18 cellular contexts compared by ENCODE assay signal in genomic region chr12:28939427-28939826, GRCh38.
"Had no signal": no experiment of that assay in that cellular context is flagged by ENCODE, and none has a peak within 500 bp of the region (broad histone marks: within the 10 kb centered on the region; RNA-seq: fewer than 3 reads in every experiment).

No MANE protein-coding gene starts in this region.

- H3K4me1 ChIP-seq: parathyroid adenoma, tibial artery had no signal

- H3K36me3 Mint-ChIP-seq: naive B cell; stimulated activated naive B cell treated with anti-CD40 and anti-IgM and Interleukin-4, amounts not matched to agents 10 μg/mL and 1 μg/mL and 100 μg/mL, for 72 hours had no signal

- H3K36me3 ChIP-seq: gastrocnemius medialis, heart right ventricle, tibial artery had no signal

- H3K9me3 Mint-ChIP-seq: activated T-helper 17 cell treated with anti-CD3 and anti-CD28 coated beads, Interleukin-2, amount 50 U/mL, for 72 hours had no signal

- ATAC-seq: activated T-helper 17 cell treated with anti-CD3 and anti-CD28 coated beads, Interleukin-2, amount 50 U/mL, for 72 hours; gastrocnemius medialis; stimulated activated naive B cell treated with anti-CD40 and anti-IgM and Interleukin-4, amounts not matched to agents 10 μg/mL and 1 μg/mL and 100 μg/mL, for 72 hours had no signal

- DNase-seq: activated CD4-positive, alpha-beta T cell treated with anti-CD3 and anti-CD28 coated beads, Interleukin-2, amount 50 U/mL, for 4 hours; activated CD4-positive, CD25-positive, alpha-beta regulatory T cell treated with anti-CD3 and anti-CD28 coated beads, Interleukin-2, amount 50 U/mL, for 72 hours; activated naive CD4-positive, alpha-beta T cell treated with Interleukin-2 at 50 U/mL for 16 hours; aorta; caudate nucleus; gastrocnemius medialis; heart right ventricle; naive B cell; stimulated activated CD4-positive, alpha-beta T cell treated with anti-CD3 and anti-CD28 coated beads, Interleukin-15, amount 100 ng/mL, for 24 hours; stimulated activated CD4-positive, alpha-beta T cell treated with anti-CD3 and anti-CD28 coated beads, Interleukin-4, amount 100 ng/mL, for 1 hour; stimulated activated naive B cell treated with anti-CD40 and anti-IgM and Interleukin-4, amounts not matched to agents 10 μg/mL and 1 μg/mL and 100 μg/mL, for 72 hours; T-helper 1 cell; T1000; tibial artery had no signal

- H3K27ac Mint-ChIP-seq: activated T-helper 17 cell treated with anti-CD3 and anti-CD28 coated beads, Interleukin-2, amount 50 U/mL, for 72 hours; naive B cell; stimulated activated naive B cell treated with anti-CD40 and anti-IgM and Interleukin-4, amounts not matched to agents 10 μg/mL and 1 μg/mL and 100 μg/mL, for 72 hours had no signal

- H3K9me3 ChIP-seq: gastrocnemius medialis, heart right ventricle, tibial artery had no signal

- H3K79me2 ChIP-seq: parathyroid adenoma had no signal

- H3K27me3 ChIP-seq: gastrocnemius medialis, heart right ventricle, tibial artery had no signal

- H3K4me3 Mint-ChIP-seq: activated T-helper 17 cell treated with anti-CD3 and anti-CD28 coated beads, Interleukin-2, amount 50 U/mL, for 72 hours; naive B cell; stimulated activated naive B cell treated with anti-CD40 and anti-IgM and Interleukin-4, amounts not matched to agents 10 μg/mL and 1 μg/mL and 100 μg/mL, for 72 hours had no signal

- H3K4me1 Mint-ChIP-seq: activated T-helper 17 cell treated with anti-CD3 and anti-CD28 coated beads, Interleukin-2, amount 50 U/mL, for 72 hours; naive B cell; stimulated activated naive B cell treated with anti-CD40 and anti-IgM and Interleukin-4, amounts not matched to agents 10 μg/mL and 1 μg/mL and 100 μg/mL, for 72 hours had no signal

- H3K27ac ChIP-seq: gastrocnemius medialis, heart right ventricle, parathyroid adenoma, tibial artery had no signal

- H3K4me3 ChIP-seq: gastrocnemius medialis, heart right ventricle, tibial artery had no signal

- H3K27me3 Mint-ChIP-seq: stimulated activated naive B cell treated with anti-CD40 and anti-IgM and Interleukin-4, amounts not matched to agents 10 μg/mL and 1 μg/mL and 100 μg/mL, for 72 hours had no signal

- FAIRE-seq: colon, urothelium cell line had no signal

- H3K9ac ChIP-seq: parathyroid adenoma had no signal

- H2AFZ ChIP-seq: parathyroid adenoma had no signal
